In the genomic region with DNA sequence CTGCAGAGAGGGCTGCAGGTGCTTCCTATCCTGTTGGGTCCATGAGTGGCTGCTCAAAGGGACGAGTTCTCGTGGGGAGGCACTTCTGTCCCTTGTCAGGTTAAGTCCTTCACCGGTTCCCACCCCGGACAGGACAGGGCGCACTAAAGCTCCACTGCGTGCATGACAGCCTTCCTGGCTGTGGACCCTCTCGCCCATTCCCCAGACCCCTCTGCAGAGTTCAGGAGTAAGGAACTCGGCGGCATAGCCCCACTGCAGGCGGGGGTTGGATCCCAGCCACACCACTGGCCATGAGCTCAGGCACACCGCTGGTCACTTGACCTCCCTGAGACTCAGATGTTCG, we compare ENCODE assay signal across 18 cellular contexts.
A peak's percentile ranks its signal among the peaks of the same experiment; 100 is the strongest.
DNase-seq lines count a peak whose midpoint lies in the region; TF ChIP-seq lines count a peak whose summit lies in the region.
"Had no signal": no experiment of that assay in that cellular context is flagged by ENCODE, and none has a peak within 500 bp of the region (broad histone marks: within the 10 kb centered on the region; RNA-seq: fewer than 3 reads in every experiment).

No MANE protein-coding gene starts in this region.

- peaks cover 8% of the 10 kb centered on the region for H3K4me1 Mint-ChIP-seq in chondrocyte (ENCODE audit: low read depth)

- no peaks in the 10 kb centered on the region for H3K79me2 ChIP-seq in OCI-LY1 (ENCODE audit: insufficient read depth, low read length)

- no peaks in the 10 kb centered on the region for H3F3A ChIP-seq in OCI-LY1 (ENCODE audit: insufficient read depth, low read length)

- H3K36me3 ChIP-seq in OCI-LY1 (ENCODE audit: insufficient read depth, low read length), result peaks cover 13% of the 10 kb centered on the region
- H3K36me3 ChIP-seq in mesodermal cell (ENCODE audit: control insufficient read depth, insufficient read depth, low read length), result no peaks in the 10 kb centered on the region
- H3K36me3 ChIP-seq in tibial artery, result peaks cover 0 to 7% (median 0%) of the 10 kb centered on the region in 3 donors

- peak; percentile 73 for DNase-seq in chondrocyte (ENCODE audit: low spot score)
- DNase-seq in tibial artery, result peak in 1 of 2 donors; percentile 52
- no peak for DNase-seq in cerebellum (ENCODE audit: low spot score)
- no peak for DNase-seq in GM03348 (ENCODE audit: low spot score)
- no peak for DNase-seq in hippocampal formation (lab: John Stamatoyannopoulos, UW)
- DNase-seq: activated CD8-positive, alpha-beta T cell treated with anti-CD3 and anti-CD28 coated beads, Interleukin-2, amount 10 ng/mL, durations not matched to agents 7 days and 5 days; activated naive CD4-positive, alpha-beta T cell treated with anti-CD3 and anti-CD28 coated beads for 36 hours; activated T-cell treated with anti-CD3 and anti-CD28 coated beads, Interleukin-2, amount 50 U/mL, for 4 hours; DMS79; immature natural killer cell; NCI-H1105; NCI-H510A treated with DMSO at 0.1 percent for 48 hours; retina; stimulated activated CD4-positive, alpha-beta T cell treated with anti-CD3 and anti-CD28 coated beads, Interleukin-15, amount 100 ng/mL, for 24 hours; T-helper 9 cell had no signal

- H3K9ac ChIP-seq in OCI-LY1 (ENCODE audit: low read length), result peak overlapping the region; percentile 56; the same call in 1 of the 2 replicates

- no peaks in the 10 kb centered on the region for H4K20me1 ChIP-seq in OCI-LY1 (ENCODE audit: insufficient read depth, low read length)

- no peak overlapping the region for H3K4me3 ChIP-seq in OCI-LY1 (ENCODE audit: low read depth, low read length, poor library complexity, severe bottlenecking)
- no peak overlapping the region for H3K4me3 ChIP-seq in mesodermal cell (ENCODE audit: extremely low read depth, insufficient read depth, low read length, poor library complexity, severe bottlenecking)
- no peak overlapping the region for H3K4me3 ChIP-seq in tibial artery
- H3K4me3 ChIP-seq: testis had no signal

- H3K9me3 ChIP-seq in OCI-LY1 (ENCODE audit: low read length) (peaks cover 9% of the 10 kb centered on the region), mesodermal cell (ENCODE audit: control insufficient read depth, low read length) (peaks cover 12% of the 10 kb centered on the region), tibial artery (peaks cover 0 to 9% (median 7%) of the 10 kb centered on the region in 3 donors)
- H3K9me3 ChIP-seq: testis had no signal

- H3K4me3 Mint-ChIP-seq in chondrocyte (ENCODE audit: unreplicated experiment), result no peak overlapping the region
- H3K4me3 Mint-ChIP-seq: activated CD8-positive, alpha-beta T cell treated with anti-CD3 and anti-CD28 coated beads, Interleukin-2, amount 10 ng/mL, durations not matched to agents 7 days and 5 days; activated naive CD4-positive, alpha-beta T cell treated with anti-CD3 and anti-CD28 coated beads for 36 hours; activated T-cell treated with anti-CD3 and anti-CD28 coated beads, Interleukin-2, amount 50 U/mL, for 4 hours had no signal

- intact Hi-C loops in tibial artery (cut with DNase I; ENCODE audit: low total_unique reads), result no loop called here

- peaks cover 2% of the 10 kb centered on the region for H3K36me3 Mint-ChIP-seq in chondrocyte (ENCODE audit: low read depth)

- H3K4me2 ChIP-seq in OCI-LY1 (ENCODE audit: low read length), result peak overlapping the region; percentile 38; the same call in 1 of the 2 replicates

- peaks cover 4% of the 10 kb centered on the region for H3K27me3 Mint-ChIP-seq in chondrocyte (ENCODE audit: low read depth)

- no peak overlapping the region for H2AFZ ChIP-seq in OCI-LY1 (ENCODE audit: low read length)

- no peaks in the 10 kb centered on the region for H3K27me3 ChIP-seq in OCI-LY1 (ENCODE audit: insufficient read depth, low read length)
- H3K27me3 ChIP-seq in tibial artery, result no peaks in the 10 kb centered on the region
- H3K27me3 ChIP-seq: testis had no signal

- no peaks in the 10 kb centered on the region for H3K9me2 ChIP-seq in OCI-LY1 (ENCODE audit: low read depth, low read length)

- H3K27ac Mint-ChIP-seq in chondrocyte (ENCODE audit: unreplicated experiment), result no peak overlapping the region
- H3K27ac Mint-ChIP-seq: activated CD8-positive, alpha-beta T cell treated with anti-CD3 and anti-CD28 coated beads, Interleukin-2, amount 10 ng/mL, durations not matched to agents 7 days and 5 days; activated naive CD4-positive, alpha-beta T cell treated with anti-CD3 and anti-CD28 coated beads for 36 hours had no signal

- H3K4me1 ChIP-seq in OCI-LY1 (ENCODE audit: insufficient read depth, low read length, severe bottlenecking) (peaks cover 68% of the 10 kb centered on the region), mesodermal cell (ENCODE audit: control insufficient read depth, insufficient read depth, low read length, poor library complexity, severe bottlenecking) (peaks cover 24% of the 10 kb centered on the region), tibial artery (peaks cover 0 to 29% (median 11%) of the 10 kb centered on the region in 4 donors)

- WGBS in mesodermal cell (ENCODE audit: insufficient coverage in 2 of 2), 2 experiments, result 88 to 93% methylated on average over 9 to 12 of the region's 12 CpGs

- TF ChIP-seq CTCF in OCI-LY1 (IDR thresholded peaks at IDR 0.05; ENCODE audit: low read length) (no peak), chondrocyte (IDR thresholded peaks at IDR 0.05) (no peak), tibial artery (IDR thresholded peaks at IDR 0.05) (no peak)

- H3K27ac ChIP-seq in OCI-LY1 (ENCODE audit: low read depth, low read length, poor library complexity, severe bottlenecking) (peak overlapping the region; percentile 87), mesodermal cell (ENCODE audit: low read depth, low read length, severe bottlenecking) (peak overlapping the region; percentile 75), tibial artery (peak overlapping the region; percentile 12 to 13)
- H3K27ac ChIP-seq: testis had no signal

- H3K9me3 Mint-ChIP-seq in chondrocyte (ENCODE audit: low read depth), result peaks cover 16% of the 10 kb centered on the region

Comparison
In these comparisons a context has a peak if more than half of its experiments do, and no peak if none do; other contexts are left out.
1. H3K27ac ChIP-seq: peak in every context shown above with its lines; median percentile 87 in OCI-LY1; 75 in mesodermal cell; 12 in tibial artery.